ENCODE assay signal across 4 cellular contexts in genomic region chr2:218844334-218844733, GRCh38.
TF ChIP-seq lines count a peak whose summit lies in the region.

No MANE protein-coding gene starts in this region.

TF ChIP-seq in A549, 52 proteins besides CTCF, POLR2A, EP300 and RAD21:
- 0 out of 2 replicates have a peak, but pooled peaks have one; percentile 39 for TF ChIP-seq KDM1A (IDR thresholded peaks at IDR 0.05; ENCODE audit: low read depth)
TF ChIP-seq in A549: peak in this region for 1; not testable (repeated sequence) for 51.

TF ChIP-seq in HEK293, 187 proteins besides CTCF, POLR2A, EP300 and RAD21:
- TF ChIP-seq ZNF146 (tag by site-specific recombination; IDR thresholded peaks at IDR 0.05): peak; percentile 62; the same call in 1 of the 2 replicates

TF ChIP-seq in SK-N-SH treated with all-trans-retinoic acid at 6 μM for 48 hours, 23 proteins besides CTCF, POLR2A, EP300 and RAD21:
- TF ChIP-seq ZNF70 (CRISPR knock-in tag; IDR thresholded peaks at IDR 0.05): 0 out of 2 replicates have a peak, but pooled peaks have one; percentile 30

TF ChIP-seq in K562, 482 proteins besides CTCF, POLR2A, EP300 and RAD21:
- peak; percentile 74 for TF ChIP-seq ZNF146 (CRISPR knock-in tag; IDR thresholded peaks at IDR 0.05; ENCODE audit: unreplicated experiment)
